In the genomic region with DNA sequence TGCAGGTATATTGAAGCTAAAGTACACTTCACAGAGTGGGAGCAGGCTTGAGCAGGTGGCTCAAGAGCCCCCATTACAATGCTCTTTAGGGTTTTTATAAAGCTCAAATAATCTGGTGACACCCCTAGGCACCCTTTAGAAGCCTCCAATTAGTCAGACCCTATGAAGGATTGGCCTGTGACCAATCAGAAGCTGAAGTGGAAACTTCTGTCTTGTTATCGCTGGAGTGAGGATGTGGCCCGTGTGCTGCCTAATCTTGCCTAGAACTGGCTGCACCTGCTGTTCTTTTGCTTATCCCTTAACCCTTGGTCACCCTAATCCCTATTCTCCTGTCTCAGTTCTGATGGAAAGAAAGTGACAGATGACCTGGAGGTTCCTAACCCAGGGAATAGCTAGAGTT, we compare ENCODE assay signal across 17 cellular contexts.
"Had no signal": no experiment of that assay in that cellular context is flagged by ENCODE, and none has a peak within 500 bp of the region (broad histone marks: within the 10 kb centered on the region; RNA-seq: fewer than 3 reads in every experiment).

No MANE protein-coding gene starts in this region.

- H3K4me1 ChIP-seq: ascending aorta, breast epithelium had no signal

- H3K9me3 ChIP-seq: ascending aorta, breast epithelium, transverse colon had no signal

- H3K27ac ChIP-seq: ascending aorta, breast epithelium, transverse colon had no signal

- H3K4me3 ChIP-seq: ascending aorta, breast epithelium, transverse colon had no signal

- H3K27me3 ChIP-seq: ascending aorta, breast epithelium, transverse colon had no signal

- H3K36me3 ChIP-seq: ascending aorta, breast epithelium, transverse colon had no signal

- DNase-seq: activated CD4-positive, alpha-beta T cell treated with anti-CD3 and anti-CD28 coated beads, Interleukin-2, amount 50 U/mL, for 48 hours; activated CD4-positive, CD25-positive, alpha-beta regulatory T cell treated with anti-CD3 and anti-CD28 coated beads, Interleukin-2, amount 50 U/mL, for 72 hours; cerebellar nuclear complex; effector memory CD4-positive, alpha-beta T cell; foreskin melanocyte; immature natural killer cell; mesendoderm; nucleus accumbens; stimulated activated CD4-positive, alpha-beta T cell treated with anti-CD3 and anti-CD28 coated beads, Interleukin-2, amount 100 ng/mL, for 48 hours; stimulated activated naive CD4-positive, alpha-beta T cell; transverse colon had no signal

- H3K9me3 Mint-ChIP-seq: activated T-cell treated with anti-CD3 and anti-CD28 coated beads, Interleukin-2, amount 50 U/mL, for 24 hours; dendritic cell treated with granulocyte-macrophage colony-stimulating factor and Interleukin-4, amounts not matched to agents 40 ng/mL and 50 ng/mL, for 4 days; immature natural killer cell; nephron; T-helper 2 cell treated with Interferon-gamma antibody and Interleukin-4, amounts not matched to agents 5 μg/mL and 100 μg/mL, for 36 hours had no signal

- H3K27me3 Mint-ChIP-seq: activated T-cell treated with anti-CD3 and anti-CD28 coated beads, Interleukin-2, amount 50 U/mL, for 24 hours had no signal

- H3K4me3 Mint-ChIP-seq: activated T-cell treated with anti-CD3 and anti-CD28 coated beads, Interleukin-2, amount 50 U/mL, for 24 hours; dendritic cell treated with granulocyte-macrophage colony-stimulating factor and Interleukin-4, amounts not matched to agents 40 ng/mL and 50 ng/mL, for 4 days; immature natural killer cell; nephron; T-helper 2 cell treated with Interferon-gamma antibody and Interleukin-4, amounts not matched to agents 5 μg/mL and 100 μg/mL, for 36 hours had no signal

- H3K36me3 Mint-ChIP-seq: immature natural killer cell had no signal
